25 cellular contexts compared by ENCODE assay signal in genomic region chr15:89963301-89964288, GRCh38. TPM values are rescaled to one million over a fixed set of nuclear protein-coding genes. Genes with fewer than 3 reads are reported as not detected.
DNase-seq lines count a peak whose midpoint lies in the region; ATAC-seq, FAIRE-seq and TF ChIP-seq lines count a peak whose summit lies in the region.
"Had no signal": no experiment of that assay in that cellular context is flagged by ENCODE, and none has a peak within 500 bp of the region (broad histone marks: within the 10 kb centered on the region; RNA-seq: fewer than 3 reads in every experiment).

No MANE protein-coding gene starts in this region.

- H3K79me2 ChIP-seq in K562 (ENCODE audit: control insufficient read depth, insufficient read depth, low read length) = no peaks in the 10 kb centered on the region

- no peak for TF ChIP-seq CTCF in right atrium auricular region (IDR thresholded peaks at IDR 0.05)
- no peak for TF ChIP-seq CTCF in K562 (IDR thresholded peaks at IDR 0.05 in 2 of 3, conservative IDR thresholded peaks at IDR 0.05 in 1 of 3; ENCODE audit: insufficient read depth in 2 of 3, low read depth in 1 of 3, low read length in 3 of 3)
- no peak for TF ChIP-seq CTCF in lung (IDR thresholded peaks at IDR 0.05; ENCODE audit: control extremely low read depth, extremely low read depth)
- TF ChIP-seq CTCF in upper lobe of right lung (IDR thresholded peaks at IDR 0.05) = no peak

- intact Hi-C loops in Right ventricle myocardium inferior (cut with DNase I) (no loop called here), K562 (cut with micrococcal nuclease) (loop anchor here (5.0 kb wide), 1 partner anchor 36 kb away; no protein-coding TSS in a partner anchor), upper lobe of right lung (cut with DNase I) (no loop called here)

- H3K27me3 ChIP-seq in right atrium auricular region (no peaks in the 10 kb centered on the region), K562 (ENCODE audit: control insufficient read depth in 2 of 2, insufficient read depth in 2 of 2, low read length in 2 of 2) (no peaks in the 10 kb centered on the region; a peak in 1 of 5 replicates), lung (ENCODE audit: control insufficient read depth, insufficient read depth) (no peaks in the 10 kb centered on the region), upper lobe of right lung (no peaks in the 10 kb centered on the region)
- H3K27me3 ChIP-seq: MG63, tibial nerve had no signal

- TF ChIP-seq RAD21 in K562 (CRISPR knock-in tag; conservative IDR thresholded peaks at IDR 0.05 in 1 of 2, IDR thresholded peaks at IDR 0.05 in 1 of 2) = no peak

- no peak for TF ChIP-seq POLR2A in K562 (conservative IDR thresholded peaks at IDR 0.05)

- no TSS peak for BruUV-seq in K562 (replicated peaks; lab: Mats Ljungman, UMichigan)

- H3K9me1 ChIP-seq in K562 (ENCODE audit: control insufficient read depth, insufficient read depth, low read length) = no peaks in the 10 kb centered on the region

- 40% methylated on average over 11 of the region's 11 CpGs for WGBS in K562 (ENCODE audit: insufficient coverage, low coverage, missing lambda C conversion rate)
- 79 to 85% methylated on average over 11 of the region's 11 CpGs for WGBS in lung, 2 donors

- CTCF ChIA-PET in K562 (lab: Yijun Ruan, JAX; ENCODE audit: low intra/inter-chr PET ratio) = no interaction called here

- no peak overlapping the region for H2AFZ ChIP-seq in K562 (ENCODE audit: low read depth, low read length)
- H2AFZ ChIP-seq: PC-9 had no signal

- no peak overlapping the region for H3K27ac ChIP-seq in right atrium auricular region
- H3K27ac ChIP-seq in K562 (ENCODE audit: extremely low read depth, low read depth, low read length) = no peak overlapping the region
- H3K27ac ChIP-seq in lung (ENCODE audit: low read depth in 1 of 2, low read length in 1 of 2) = no peak overlapping the region
- H3K27ac ChIP-seq in upper lobe of right lung = no peak overlapping the region
- H3K27ac ChIP-seq: PC-9, tibial nerve had no signal

- H3K4me1 ChIP-seq in right atrium auricular region (no peaks in the 10 kb centered on the region), K562 (replicated peaks in 1 of 2; ENCODE audit: control insufficient read depth in 2 of 2, insufficient read depth in 2 of 2, low read length in 2 of 2) (no peaks in the 10 kb centered on the region), lung (ENCODE audit: control insufficient read depth in 2 of 2, insufficient read depth in 2 of 2, low read length in 2 of 2) (peaks cover 1 to 3% of the 10 kb centered on the region in 2 donors), upper lobe of right lung (peaks cover 11% of the 10 kb centered on the region)

- in situ Hi-C loops in K562 (cut with MboI) = no loop called here

- TF ChIP-seq EP300 in K562 (IDR thresholded peaks at IDR 0.05; ENCODE audit: low read length) = no peak

- H4K20me1 ChIP-seq in K562 (replicated peaks; ENCODE audit: control insufficient read depth, insufficient read depth, low read length) = no peaks in the 10 kb centered on the region

- POLR2A ChIA-PET in K562 (lab: Yijun Ruan, JAX) = interaction anchor here (0.6 to 1.0 kb wide), 2 partner anchors 28 to 210 kb away, joined by 3 read pairs; no protein-coding TSS in a partner anchor

- no peak for FAIRE-seq in K562 (lab: Jason Lieb, UNC)
- FAIRE-seq: astrocyte, HTR-8/SVneo, TTC549 had no signal

- DNase-seq in Right ventricle myocardium inferior (ENCODE audit: missing footprints) (peak; percentile 82), right atrium auricular region (ENCODE audit: low spot score) (no peak), K562 (ENCODE audit: extremely low read depth in 1 of 4, low spot score in 3 of 4) (no peak), lung (ENCODE audit: low spot score) (peak; percentile 33), upper lobe of right lung (peak; percentile 78), HUDEP-2 (lab: John Stamatoyannopoulos, UW; ENCODE audit: unreplicated experiment in 76 of 76) (no peak)
- no peak for DNase-seq in activated CD8-positive, alpha-beta memory T cell treated with anti-CD3 and anti-CD28 coated beads for 24 hours
- DNase-seq: activated CD4-positive, alpha-beta T cell treated with anti-CD3 and anti-CD28 coated beads, Interleukin-2, amount 50 U/mL, for 4 hours; activated naive CD4-positive, alpha-beta T cell treated with anti-CD3 and anti-CD28 coated beads, Interleukin-2, amount 10 ng/mL, durations not matched to agents 7 days and 5 days; activated T-cell treated with anti-CD3 and anti-CD28 coated beads for 4 hours; endodermal cell; GDM1; mesendoderm; MG63; NCI-H2029 treated with DMSO at 0.1 percent for 48 hours; NCI-H526; PC-9; right cardiac atrium; stimulated activated naive CD4-positive, alpha-beta T cell treated with Interleukin-2 at 50 U/mL for 16 hours had no signal

- H3K36me3 ChIP-seq in right atrium auricular region (no peaks in the 10 kb centered on the region), K562 (ENCODE audit: control insufficient read depth, insufficient read depth, low read length) (no peaks in the 10 kb centered on the region), lung (ENCODE audit: control insufficient read depth in 2 of 2, insufficient read depth in 2 of 2, low read length in 2 of 2) (no peaks in the 10 kb centered on the region), upper lobe of right lung (no peaks in the 10 kb centered on the region)
- H3K36me3 ChIP-seq: MG63, tibial nerve had no signal

- H3K9ac ChIP-seq in K562 (ENCODE audit: insufficient read depth in 1 of 2, low read depth in 2 of 2, low read length in 2 of 2) = peak overlapping the region in 1 of 2 experiments; percentile 45; a peak in 1 of 4 replicates

- no peaks in the 10 kb centered on the region for H3K9me3 ChIP-seq in right atrium auricular region
- no peaks in the 10 kb centered on the region for H3K9me3 ChIP-seq in K562 (replicated peaks; ENCODE audit: control insufficient read depth, insufficient read depth, low read depth, low read length)
- no peaks in the 10 kb centered on the region for H3K9me3 ChIP-seq in lung (ENCODE audit: control insufficient read depth in 2 of 2, insufficient read depth in 1 of 2, low read length in 1 of 2)
- no peaks in the 10 kb centered on the region for H3K9me3 ChIP-seq in upper lobe of right lung
- H3K9me3 ChIP-seq: MG63, tibial nerve had no signal

- ATAC-seq in Right ventricle myocardium inferior = peak; percentile 52
- no peak for ATAC-seq in K562
- peak; percentile 49 for ATAC-seq in lung (ENCODE audit: insufficient read depth, low FRiP score)
- ATAC-seq in upper lobe of right lung = peak; percentile 87
- no peak for ATAC-seq in GM21360 (IDR thresholded peaks at IDR 0.05; ENCODE audit: unreplicated experiment)
- ATAC-seq: SK-N-SH treated with all-trans-retinoic acid at 6 μM for 48 hours had no signal

- H3K4me3 ChIP-seq in right atrium auricular region (no peak overlapping the region), K562 (no peak overlapping the region), lung (no peak overlapping the region), upper lobe of right lung (no peak overlapping the region)
- H3K4me3 ChIP-seq: MG63, PC-9, tibial nerve had no signal

- H3K4me2 ChIP-seq in K562 (ENCODE audit: insufficient read depth, low read length) = no peak overlapping the region
- H3K4me2 ChIP-seq: PC-9 had no signal

TF ChIP-seq in K562, 482 proteins besides CTCF, POLR2A, EP300 and RAD21 (continues in another document):
- no peak for TF ChIP-seq ILF3 (IDR thresholded peaks at IDR 0.05; ENCODE audit: borderline replicate concordance)

RNA-seq across cellular contexts. Expression of gene ZNF710, which starts 37.5 kb away (rescaled TPM):
- total RNA-seq in Right ventricle myocardium inferior (5.4 TPM), right atrium auricular region (1 to 10 TPM; 3.4 to 5.2 TPM), K562 (2014; rRNA removed) (5.9 and 6.3 TPM in 2 replicates), K562 (2014; rRNA removed; fragmentation: Illumina TruSeq; extraction: Trizol) (2.8 and 5.2 TPM in 2 replicates), K562 (2015; rRNA removed; fragmentation: Illumina TruSeq; extraction: Trizol) (6.0 and 6.2 TPM in 2 replicates), K562 (2021) (14.2 and 16.7 TPM in 2 replicates), lung (10 to 100 TPM; 19.6 to 45.7 TPM), upper lobe of right lung (47.9 TPM)
- 2.3 and 8.1 TPM in 2 replicates for total RNA-seq in K562 (2011; cell fraction: chromatin; rRNA removed; ENCODE audit: low replicate concordance)
- total RNA-seq in K562 (2011; cell fraction: nucleolus; rRNA removed) = 5.5 TPM in 2 replicates
- 4.4 TPM in 2 replicates for total RNA-seq in K562 (2011; cell fraction: nucleoplasm; rRNA removed)
- polyA plus RNA-seq in K562 (2011; rRNA removed) (2.0 and 2.5 TPM in 2 replicates), K562 (2014; fragmentation: Illumina TruSeq; extraction: Trizol) (4.6 and 8.0 TPM in 2 replicates), K562 (2014; fragmentation: Nextera tagmentation; extraction: Ambion mirVana) (under 1 TPM; 0.56 to 0.63 TPM), K562 (2014; rRNA removed) (4.3 and 6.2 TPM in 2 replicates), lung (10 to 100 TPM; 31.5 to 49.1 TPM)
- 3.7 and 4.2 TPM in 2 replicates for polyA plus RNA-seq in K562 (2011; cell fraction: cytosol; rRNA removed)
- polyA plus RNA-seq in K562 (2011; cell fraction: nucleus; rRNA removed) = 3.1 and 6.2 TPM in 2 replicates
- 4.2 and 6.5 TPM in 2 replicates for polyA plus RNA-seq in K562 (2012)
- 1.4 and 2.5 TPM in 2 replicates for polyA minus RNA-seq in K562 (2011; rRNA and poly(A)+ RNA removed)
- polyA minus RNA-seq in K562 (2011; cell fraction: cytosol; rRNA and poly(A)+ RNA removed) = 7.5 and 8.4 TPM in 2 replicates
- 2.2 and 3.3 TPM in 2 replicates for polyA minus RNA-seq in K562 (2011; cell fraction: nucleus; rRNA and poly(A)+ RNA removed)

RNA-seq across cellular contexts. Expression of gene ARPIN, which starts 50.8 kb away (rescaled TPM):
- total RNA-seq in Right ventricle myocardium inferior (12.0 TPM), right atrium auricular region (10 to 100 TPM in 1 of 2 donors, 1 to 10 TPM in 1; 8.3 to 11.8 TPM), K562 (2014; rRNA removed) (not detected in 2 replicates), K562 (2014; rRNA removed; fragmentation: Illumina TruSeq; extraction: Trizol) (not detected in 2 replicates), K562 (2015; rRNA removed; fragmentation: Illumina TruSeq; extraction: Trizol) (not detected in 2 replicates), K562 (2021) (0.04 TPM in 1 of 2 replicates, not detected in the other), lung (10 to 100 TPM; 21.3 to 28.5 TPM), upper lobe of right lung (30.5 TPM)
- total RNA-seq in K562 (2011; cell fraction: chromatin; rRNA removed; ENCODE audit: low replicate concordance) = not detected in 2 replicates
- not detected in 2 replicates for total RNA-seq in K562 (2011; cell fraction: nucleolus; rRNA removed)
- total RNA-seq in K562 (2011; cell fraction: nucleoplasm; rRNA removed) = not detected in 2 replicates
- polyA plus RNA-seq in K562 (2011; rRNA removed) (not detected in 2 replicates), K562 (2014; fragmentation: Illumina TruSeq; extraction: Trizol) (not detected in 2 replicates), K562 (2014; fragmentation: Nextera tagmentation; extraction: Ambion mirVana) (not detected), K562 (2014; rRNA removed) (not detected in 2 replicates), lung (10 to 100 TPM in 1 of 2 donors, 1 to 10 TPM in 1; 9.0 to 16.2 TPM)
- polyA plus RNA-seq in K562 (2011; cell fraction: cytosol; rRNA removed) = not detected in 2 replicates
- polyA plus RNA-seq in K562 (2011; cell fraction: nucleus; rRNA removed) = not detected in 2 replicates
- 0.05 TPM in 1 of 2 replicates, not detected in the other for polyA plus RNA-seq in K562 (2012)
- not detected in 2 replicates for polyA minus RNA-seq in K562 (2011; rRNA and poly(A)+ RNA removed)
- not detected in 2 replicates for polyA minus RNA-seq in K562 (2011; cell fraction: cytosol; rRNA and poly(A)+ RNA removed)
- polyA minus RNA-seq in K562 (2011; cell fraction: nucleus; rRNA and poly(A)+ RNA removed) = not detected in 2 replicates

Comparison
In these comparisons a context has a peak if more than half of its experiments do, and no peak if none do; other contexts are left out.
1. DNase-seq: peak in Right ventricle myocardium inferior (single experiment), lung (single experiment) and upper lobe of right lung (single experiment); none in right atrium auricular region (single experiment), K562 (0 of 4), HUDEP-2 (0 of 76) and activated CD8-positive, alpha-beta memory T cell treated with anti-CD3 and anti-CD28 coated beads for 24 hours (single experiment).
2. ATAC-seq: peak in Right ventricle myocardium inferior (single experiment), lung (single experiment) and upper lobe of right lung (single experiment); none in K562 (single experiment) and GM21360 (single experiment).
3. RNA of gene ARPIN, which starts 50.8 kb away (total RNA-seq): 30.5 TPM in upper lobe of right lung (single experiment), 21.3 to 28.5 TPM in lung, 12.0 TPM in Right ventricle myocardium inferior (single experiment) and 8.3 to 11.8 TPM in right atrium auricular region; 0.04 TPM in K562; every median in the first group is over 4 times any median in the second.